In the genomic region with DNA sequence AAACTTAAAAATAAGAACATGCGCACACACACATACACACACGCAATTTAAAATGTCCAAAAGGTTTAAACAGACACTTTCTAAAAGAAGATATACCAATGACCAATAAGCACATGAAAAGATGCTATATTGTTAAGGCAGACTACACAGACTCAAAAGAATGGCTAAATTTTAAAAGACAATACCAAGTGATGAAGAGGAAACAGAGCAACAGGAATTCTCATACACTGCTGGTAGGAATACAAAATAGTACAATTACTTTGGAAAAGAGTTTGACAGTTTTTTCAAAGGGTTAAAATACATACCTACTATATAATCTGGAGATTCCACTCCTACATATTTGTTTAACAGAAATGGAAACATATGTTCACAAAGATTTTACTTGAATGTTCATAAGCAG, we compare ENCODE assay signal across 11 cellular contexts.
"Had no signal": no experiment of that assay in that cellular context is flagged by ENCODE, and none has a peak within 500 bp of the region (broad histone marks: within the 10 kb centered on the region; RNA-seq: fewer than 3 reads in every experiment).

No MANE protein-coding gene starts in this region.

- H3K36me3 ChIP-seq: HAP-1 had no signal

- H3K4me3 ChIP-seq: GM23248, GM23338, HAP-1 had no signal

- H3K9me3 ChIP-seq: HAP-1 had no signal

- H3K4me2 ChIP-seq: GM23338 had no signal

- H2AFZ ChIP-seq: GM23248, GM23338 had no signal

- H3K4me1 ChIP-seq: HAP-1 had no signal

- ATAC-seq: GM23338, HCT116 had no signal

- FAIRE-seq: H1, H54 had no signal

- DNase-seq: GM23248, GOT3, H7, H9, HCEC 1CT, HFFc6 had no signal

- H3K9ac ChIP-seq: GM23248 had no signal

- H3K27ac ChIP-seq: GM23248 had no signal
